Comparison of ENCODE assay signal across 1 cellular context in genomic region chr5:10761842-10762165, GRCh38.
TF ChIP-seq lines count a peak whose summit lies in the region.

No MANE protein-coding gene starts in this region.

TF ChIP-seq in IMR-90, 13 proteins besides CTCF, POLR2A, EP300 and RAD21 (continued from another document):
- no peak for TF ChIP-seq USF2 (IDR thresholded peaks at IDR 0.05; ENCODE audit: low read depth, low read length)
- TF ChIP-seq MXI1 (IDR thresholded peaks at IDR 0.05; ENCODE audit: borderline replicate concordance, low read depth, low read length) = no peak
- TF ChIP-seq CHD1 (IDR thresholded peaks at IDR 0.05; ENCODE audit: low read depth, low read length) = no peak
- TF ChIP-seq CEBPB (IDR thresholded peaks at IDR 0.05; ENCODE audit: low read depth, low read length) = no peak
- TF ChIP-seq FOS (IDR thresholded peaks at IDR 0.05; ENCODE audit: low read depth, low read length) = no peak
- TF ChIP-seq RCOR1 (IDR thresholded peaks at IDR 0.05; ENCODE audit: insufficient replicate concordance, low read length) = no peak
- TF ChIP-seq ELK1 (IDR thresholded peaks at IDR 0.05; ENCODE audit: borderline replicate concordance, low read depth, low read length) = no peak
- no peak for TF ChIP-seq MAFK (IDR thresholded peaks at IDR 0.05; ENCODE audit: low read depth, low read length)
